In genomic region chr1:169105087-169105433, GRCh38 we compare ENCODE assay signal across 1 cellular context.
A peak's percentile ranks its signal among the peaks of the same experiment; 100 is the strongest.
TF ChIP-seq lines count a peak whose summit lies in the region.

No MANE protein-coding gene starts in this region.

TF ChIP-seq in HepG2, 621 proteins besides CTCF, POLR2A, EP300 and RAD21:
- TF ChIP-seq NR0B2 (CRISPR knock-in tag; IDR thresholded peaks at IDR 0.05) (0 out of 2 replicates have a peak, but pooled peaks have one; percentile 29), SNAPC4 (CRISPR knock-in tag; IDR thresholded peaks at IDR 0.05) (0 out of 2 replicates have a peak, but pooled peaks have one; percentile 31), NFE2L2 (IDR thresholded peaks at IDR 0.05; ENCODE audit: low read length) (peak; percentile 57; the same call in 1 of the 2 replicates), CAMTA2 (CRISPR knock-in tag; IDR thresholded peaks at IDR 0.05; ENCODE audit: borderline replicate concordance) (0 out of 2 replicates have a peak, but pooled peaks have one; percentile 55), RFX5 (IDR thresholded peaks at IDR 0.05; ENCODE audit: low read depth, low read length) (no peak), MZF1 (CRISPR knock-in tag; IDR thresholded peaks at IDR 0.05; ENCODE audit: borderline replicate concordance) (0 out of 2 replicates have a peak, but pooled peaks have one; percentile 13), ZNF280D (CRISPR knock-in tag; IDR thresholded peaks at IDR 0.05) (0 out of 2 replicates have a peak, but pooled peaks have one; percentile 22), SRSF4 (IDR thresholded peaks at IDR 0.05; ENCODE audit: low read depth, low read length, poor library complexity, severe bottlenecking) (no peak)
- TF ChIP-seq, protein P1, sequence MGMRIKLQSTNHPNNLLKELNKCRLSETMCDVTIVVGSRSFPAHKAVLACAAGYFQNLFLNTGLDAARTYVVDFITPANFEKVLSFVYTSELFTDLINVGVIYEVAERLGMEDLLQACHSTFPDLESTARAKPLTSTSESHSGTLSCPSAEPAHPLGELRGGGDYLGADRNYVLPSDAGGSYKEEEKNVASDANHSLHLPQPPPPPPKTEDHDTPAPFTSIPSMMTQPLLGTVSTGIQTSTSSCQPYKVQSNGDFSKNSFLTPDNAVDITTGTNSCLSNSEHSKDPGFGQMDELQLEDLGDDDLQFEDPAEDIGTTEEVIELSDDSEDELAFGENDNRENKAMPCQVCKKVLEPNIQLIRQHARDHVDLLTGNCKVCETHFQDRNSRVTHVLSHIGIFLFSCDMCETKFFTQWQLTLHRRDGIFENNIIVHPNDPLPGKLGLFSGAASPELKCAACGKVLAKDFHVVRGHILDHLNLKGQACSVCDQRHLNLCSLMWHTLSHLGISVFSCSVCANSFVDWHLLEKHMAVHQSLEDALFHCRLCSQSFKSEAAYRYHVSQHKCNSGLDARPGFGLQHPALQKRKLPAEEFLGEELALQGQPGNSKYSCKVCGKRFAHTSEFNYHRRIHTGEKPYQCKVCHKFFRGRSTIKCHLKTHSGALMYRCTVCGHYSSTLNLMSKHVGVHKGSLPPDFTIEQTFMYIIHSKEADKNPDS (CRISPR knock-in tag; IDR thresholded peaks at IDR 0.05) = no peak
